Comparison of ENCODE assay signal across 1 cellular context in the genomic region with DNA sequence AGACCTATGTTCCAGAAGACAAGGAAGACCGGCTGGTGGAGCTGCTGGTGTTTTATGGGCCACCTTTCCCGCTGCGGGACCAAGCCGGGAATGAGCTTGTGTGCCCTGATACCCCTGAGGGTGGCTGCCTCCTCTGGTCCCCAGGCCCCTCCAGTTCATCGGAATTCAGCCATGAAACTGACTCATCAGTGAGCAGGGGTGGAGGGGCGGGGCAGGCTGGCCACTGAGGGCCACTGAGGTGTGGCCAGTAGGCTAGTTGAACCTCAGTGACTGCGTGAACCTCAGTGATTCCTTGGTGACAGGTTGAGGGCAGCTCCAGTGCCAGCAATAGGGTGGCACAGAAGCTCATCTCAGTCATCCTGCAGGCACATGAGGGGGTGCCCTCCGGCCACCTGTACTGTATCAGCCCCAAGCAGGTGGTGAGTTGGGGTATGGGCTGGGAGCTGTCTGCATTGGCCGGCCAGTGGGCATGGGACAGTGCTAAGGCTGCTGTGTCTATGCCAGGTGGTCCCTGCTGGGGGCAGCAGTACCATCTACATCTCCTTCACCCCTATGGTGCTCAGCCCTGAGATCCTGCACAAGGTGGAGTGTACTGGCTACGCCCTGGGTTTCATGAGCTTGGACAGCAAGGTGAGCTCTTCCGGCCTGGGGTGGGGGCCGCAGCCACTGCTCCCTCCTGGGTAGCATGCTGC.
A peak's percentile ranks its signal among the peaks of the same experiment; 100 is the strongest.
TF ChIP-seq lines count a peak whose summit lies in the region.

No MANE protein-coding gene starts in this region.

TF ChIP-seq in HepG2, 621 proteins besides CTCF, POLR2A, EP300 and RAD21 (continued from another document and continues in another):
- TF ChIP-seq, protein P1, sequence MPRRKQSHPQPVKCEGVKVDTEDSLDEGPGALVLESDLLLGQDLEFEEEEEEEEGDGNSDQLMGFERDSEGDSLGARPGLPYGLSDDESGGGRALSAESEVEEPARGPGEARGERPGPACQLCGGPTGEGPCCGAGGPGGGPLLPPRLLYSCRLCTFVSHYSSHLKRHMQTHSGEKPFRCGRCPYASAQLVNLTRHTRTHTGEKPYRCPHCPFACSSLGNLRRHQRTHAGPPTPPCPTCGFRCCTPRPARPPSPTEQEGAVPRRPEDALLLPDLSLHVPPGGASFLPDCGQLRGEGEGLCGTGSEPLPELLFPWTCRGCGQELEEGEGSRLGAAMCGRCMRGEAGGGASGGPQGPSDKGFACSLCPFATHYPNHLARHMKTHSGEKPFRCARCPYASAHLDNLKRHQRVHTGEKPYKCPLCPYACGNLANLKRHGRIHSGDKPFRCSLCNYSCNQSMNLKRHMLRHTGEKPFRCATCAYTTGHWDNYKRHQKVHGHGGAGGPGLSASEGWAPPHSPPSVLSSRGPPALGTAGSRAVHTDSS (CRISPR knock-in tag; conservative IDR thresholded peaks at IDR 0.05) = no peak
- TF ChIP-seq KLF16 (CRISPR knock-in tag; IDR thresholded peaks at IDR 0.05) (no peak), CAMTA2 (CRISPR knock-in tag; IDR thresholded peaks at IDR 0.05; ENCODE audit: borderline replicate concordance) (0 out of 2 replicates have a peak, but pooled peaks have one; percentile 39), ATM (IDR thresholded peaks at IDR 0.05; ENCODE audit: borderline replicate concordance) (no peak), ZSCAN29 (CRISPR knock-in tag; conservative IDR thresholded peaks at IDR 0.05) (no peak), MIXL1 (CRISPR knock-in tag; IDR thresholded peaks at IDR 0.05) (no peak), TARDBP (CRISPR knock-in tag; IDR thresholded peaks at IDR 0.05) (no peak; the same call in 1 of the 2 replicates), CHD4 (IDR thresholded peaks at IDR 0.05; ENCODE audit: borderline replicate concordance, low read length) (no peak), NFIB (CRISPR knock-in tag; IDR thresholded peaks at IDR 0.05; ENCODE audit: borderline replicate concordance) (0 out of 2 replicates have a peak, but pooled peaks have one; percentile 55), PAX8 (CRISPR knock-in tag; IDR thresholded peaks at IDR 0.05; ENCODE audit: borderline replicate concordance) (no peak), SRSF9 (IDR thresholded peaks at IDR 0.05; ENCODE audit: borderline replicate concordance, insufficient read depth, low read depth, low read length, poor library complexity, severe bottlenecking) (no peak), HNRNPK (IDR thresholded peaks at IDR 0.05; ENCODE audit: low read depth, low read length, poor library complexity, severe bottlenecking) (no peak), FOXK1 (CRISPR knock-in tag; IDR thresholded peaks at IDR 0.05; ENCODE audit: borderline replicate concordance, low read depth) (no peak), JUN (CRISPR knock-in tag; IDR thresholded peaks at IDR 0.05) (no peak), KDM6A (CRISPR knock-in tag; IDR thresholded peaks at IDR 0.05; ENCODE audit: low read depth) (no peak), ZNF160 (CRISPR knock-in tag; IDR thresholded peaks at IDR 0.05) (no peak), ISL2 (CRISPR knock-in tag; IDR thresholded peaks at IDR 0.05) (no peak), NONO (IDR thresholded peaks at IDR 0.05) (no peak), NONO (CRISPR knock-in tag; conservative IDR thresholded peaks at IDR 0.05) (peak; percentile 66), ZNF12 (CRISPR knock-in tag; IDR thresholded peaks at IDR 0.05) (no peak), STAG1 (CRISPR knock-in tag; IDR thresholded peaks at IDR 0.05) (peak; percentile 24; the same call in 1 of the 2 replicates), ZMYM2 (CRISPR knock-in tag; IDR thresholded peaks at IDR 0.05) (no peak), SNAI1 (CRISPR knock-in tag; IDR thresholded peaks at IDR 0.05; ENCODE audit: borderline replicate concordance) (no peak), ZNF816 (CRISPR knock-in tag; IDR thresholded peaks at IDR 0.05; ENCODE audit: borderline replicate concordance) (no peak), RXRB (CRISPR knock-in tag; IDR thresholded peaks at IDR 0.05; ENCODE audit: borderline replicate concordance) (no peak), ZNF605 (CRISPR knock-in tag; IDR thresholded peaks at IDR 0.05) (no peak)
- TF ChIP-seq, protein P2, sequence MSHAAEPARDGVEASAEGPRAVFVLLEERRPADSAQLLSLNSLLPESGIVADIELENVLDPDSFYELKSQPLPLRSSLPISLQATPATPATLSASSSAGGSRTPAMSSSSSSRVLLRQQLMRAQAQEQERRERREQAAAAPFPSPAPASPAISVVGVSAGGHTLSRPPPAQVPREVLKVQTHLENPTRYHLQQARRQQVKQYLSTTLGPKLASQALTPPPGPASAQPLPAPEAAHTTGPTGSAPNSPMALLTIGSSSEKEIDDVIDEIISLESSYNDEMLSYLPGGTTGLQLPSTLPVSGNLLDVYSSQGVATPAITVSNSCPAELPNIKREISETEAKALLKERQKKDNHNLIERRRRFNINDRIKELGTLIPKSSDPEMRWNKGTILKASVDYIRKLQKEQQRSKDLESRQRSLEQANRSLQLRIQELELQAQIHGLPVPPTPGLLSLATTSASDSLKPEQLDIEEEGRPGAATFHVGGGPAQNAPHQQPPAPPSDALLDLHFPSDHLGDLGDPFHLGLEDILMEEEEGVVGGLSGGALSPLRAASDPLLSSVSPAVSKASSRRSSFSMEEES (CRISPR knock-in tag; IDR thresholded peaks at IDR 0.05) = no peak
- TF ChIP-seq, protein P3, sequence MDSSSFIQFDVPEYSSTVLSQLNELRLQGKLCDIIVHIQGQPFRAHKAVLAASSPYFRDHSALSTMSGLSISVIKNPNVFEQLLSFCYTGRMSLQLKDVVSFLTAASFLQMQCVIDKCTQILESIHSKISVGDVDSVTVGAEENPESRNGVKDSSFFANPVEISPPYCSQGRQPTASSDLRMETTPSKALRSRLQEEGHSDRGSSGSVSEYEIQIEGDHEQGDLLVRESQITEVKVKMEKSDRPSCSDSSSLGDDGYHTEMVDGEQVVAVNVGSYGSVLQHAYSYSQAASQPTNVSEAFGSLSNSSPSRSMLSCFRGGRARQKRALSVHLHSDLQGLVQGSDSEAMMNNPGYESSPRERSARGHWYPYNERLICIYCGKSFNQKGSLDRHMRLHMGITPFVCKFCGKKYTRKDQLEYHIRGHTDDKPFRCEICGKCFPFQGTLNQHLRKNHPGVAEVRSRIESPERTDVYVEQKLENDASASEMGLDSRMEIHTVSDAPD (CRISPR knock-in tag; IDR thresholded peaks at IDR 0.05) = no peak
- TF ChIP-seq, protein P4, sequence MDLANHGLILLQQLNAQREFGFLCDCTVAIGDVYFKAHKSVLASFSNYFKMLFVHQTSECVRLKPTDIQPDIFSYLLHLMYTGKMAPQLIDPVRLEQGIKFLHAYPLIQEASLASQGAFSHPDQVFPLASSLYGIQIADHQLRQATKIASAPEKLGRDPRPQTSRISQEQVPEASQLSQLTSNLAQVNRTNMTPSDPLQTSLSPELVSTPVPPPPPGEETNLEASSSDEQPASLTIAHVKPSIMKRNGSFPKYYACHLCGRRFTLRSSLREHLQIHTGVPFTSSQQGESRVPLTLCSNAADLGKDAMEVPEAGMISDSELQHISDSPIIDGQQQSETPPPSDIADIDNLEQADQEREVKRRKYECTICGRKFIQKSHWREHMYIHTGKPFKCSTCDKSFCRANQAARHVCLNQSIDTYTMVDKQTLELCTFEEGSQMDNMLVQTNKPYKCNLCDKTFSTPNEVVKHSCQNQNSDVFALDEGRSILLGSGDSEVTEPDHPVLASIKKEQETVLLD (CRISPR knock-in tag; IDR thresholded peaks at IDR 0.05; ENCODE audit: low read depth) = no peak
- TF ChIP-seq, protein P5, sequence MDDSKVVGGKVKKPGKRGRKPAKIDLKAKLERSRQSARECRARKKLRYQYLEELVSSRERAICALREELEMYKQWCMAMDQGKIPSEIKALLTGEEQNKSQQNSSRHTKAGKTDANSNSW (CRISPR knock-in tag; IDR thresholded peaks at IDR 0.05; ENCODE audit: borderline replicate concordance) = no peak
- TF ChIP-seq, protein P6, sequence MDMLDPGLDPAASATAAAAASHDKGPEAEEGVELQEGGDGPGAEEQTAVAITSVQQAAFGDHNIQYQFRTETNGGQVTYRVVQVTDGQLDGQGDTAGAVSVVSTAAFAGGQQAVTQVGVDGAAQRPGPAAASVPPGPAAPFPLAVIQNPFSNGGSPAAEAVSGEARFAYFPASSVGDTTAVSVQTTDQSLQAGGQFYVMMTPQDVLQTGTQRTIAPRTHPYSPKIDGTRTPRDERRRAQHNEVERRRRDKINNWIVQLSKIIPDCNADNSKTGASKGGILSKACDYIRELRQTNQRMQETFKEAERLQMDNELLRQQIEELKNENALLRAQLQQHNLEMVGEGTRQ (IDR thresholded peaks at IDR 0.05; ENCODE audit: low read depth, low read length) = no peak
- TF ChIP-seq, protein P6 (CRISPR knock-in tag; IDR thresholded peaks at IDR 0.05; ENCODE audit: borderline replicate concordance) = no peak
- TF ChIP-seq, protein P7, sequence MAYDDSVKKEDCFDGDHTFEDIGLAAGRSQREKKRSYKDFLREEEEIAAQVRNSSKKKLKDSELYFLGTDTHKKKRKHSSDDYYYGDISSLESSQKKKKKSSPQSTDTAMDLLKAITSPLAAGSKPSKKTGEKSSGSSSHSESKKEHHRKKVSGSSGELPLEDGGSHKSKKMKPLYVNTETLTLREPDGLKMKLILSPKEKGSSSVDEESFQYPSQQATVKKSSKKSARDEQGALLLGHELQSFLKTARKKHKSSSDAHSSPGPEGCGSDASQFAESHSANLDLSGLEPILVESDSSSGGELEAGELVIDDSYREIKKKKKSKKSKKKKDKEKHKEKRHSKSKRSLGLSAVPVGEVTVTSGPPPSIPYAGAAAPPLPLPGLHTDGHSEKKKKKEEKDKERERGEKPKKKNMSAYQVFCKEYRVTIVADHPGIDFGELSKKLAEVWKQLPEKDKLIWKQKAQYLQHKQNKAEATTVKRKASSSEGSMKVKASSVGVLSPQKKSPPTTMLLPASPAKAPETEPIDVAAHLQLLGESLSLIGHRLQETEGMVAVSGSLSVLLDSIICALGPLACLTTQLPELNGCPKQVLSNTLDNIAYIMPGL (CRISPR knock-in tag; IDR thresholded peaks at IDR 0.05; ENCODE audit: borderline replicate concordance in 1 of 2, low read depth in 1 of 2) = no peak; a peak in 1 of 4 replicates
- TF ChIP-seq, protein P8, sequence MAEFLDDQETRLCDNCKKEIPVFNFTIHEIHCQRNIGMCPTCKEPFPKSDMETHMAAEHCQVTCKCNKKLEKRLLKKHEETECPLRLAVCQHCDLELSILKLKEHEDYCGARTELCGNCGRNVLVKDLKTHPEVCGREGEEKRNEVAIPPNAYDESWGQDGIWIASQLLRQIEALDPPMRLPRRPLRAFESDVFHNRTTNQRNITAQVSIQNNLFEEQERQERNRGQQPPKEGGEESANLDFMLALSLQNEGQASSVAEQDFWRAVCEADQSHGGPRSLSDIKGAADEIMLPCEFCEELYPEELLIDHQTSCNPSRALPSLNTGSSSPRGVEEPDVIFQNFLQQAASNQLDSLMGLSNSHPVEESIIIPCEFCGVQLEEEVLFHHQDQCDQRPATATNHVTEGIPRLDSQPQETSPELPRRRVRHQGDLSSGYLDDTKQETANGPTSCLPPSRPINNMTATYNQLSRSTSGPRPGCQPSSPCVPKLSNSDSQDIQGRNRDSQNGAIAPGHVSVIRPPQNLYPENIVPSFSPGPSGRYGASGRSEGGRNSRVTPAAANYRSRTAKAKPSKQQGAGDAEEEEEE (CRISPR knock-in tag; IDR thresholded peaks at IDR 0.05; ENCODE audit: borderline replicate concordance) = no peak
- TF ChIP-seq, protein P9, sequence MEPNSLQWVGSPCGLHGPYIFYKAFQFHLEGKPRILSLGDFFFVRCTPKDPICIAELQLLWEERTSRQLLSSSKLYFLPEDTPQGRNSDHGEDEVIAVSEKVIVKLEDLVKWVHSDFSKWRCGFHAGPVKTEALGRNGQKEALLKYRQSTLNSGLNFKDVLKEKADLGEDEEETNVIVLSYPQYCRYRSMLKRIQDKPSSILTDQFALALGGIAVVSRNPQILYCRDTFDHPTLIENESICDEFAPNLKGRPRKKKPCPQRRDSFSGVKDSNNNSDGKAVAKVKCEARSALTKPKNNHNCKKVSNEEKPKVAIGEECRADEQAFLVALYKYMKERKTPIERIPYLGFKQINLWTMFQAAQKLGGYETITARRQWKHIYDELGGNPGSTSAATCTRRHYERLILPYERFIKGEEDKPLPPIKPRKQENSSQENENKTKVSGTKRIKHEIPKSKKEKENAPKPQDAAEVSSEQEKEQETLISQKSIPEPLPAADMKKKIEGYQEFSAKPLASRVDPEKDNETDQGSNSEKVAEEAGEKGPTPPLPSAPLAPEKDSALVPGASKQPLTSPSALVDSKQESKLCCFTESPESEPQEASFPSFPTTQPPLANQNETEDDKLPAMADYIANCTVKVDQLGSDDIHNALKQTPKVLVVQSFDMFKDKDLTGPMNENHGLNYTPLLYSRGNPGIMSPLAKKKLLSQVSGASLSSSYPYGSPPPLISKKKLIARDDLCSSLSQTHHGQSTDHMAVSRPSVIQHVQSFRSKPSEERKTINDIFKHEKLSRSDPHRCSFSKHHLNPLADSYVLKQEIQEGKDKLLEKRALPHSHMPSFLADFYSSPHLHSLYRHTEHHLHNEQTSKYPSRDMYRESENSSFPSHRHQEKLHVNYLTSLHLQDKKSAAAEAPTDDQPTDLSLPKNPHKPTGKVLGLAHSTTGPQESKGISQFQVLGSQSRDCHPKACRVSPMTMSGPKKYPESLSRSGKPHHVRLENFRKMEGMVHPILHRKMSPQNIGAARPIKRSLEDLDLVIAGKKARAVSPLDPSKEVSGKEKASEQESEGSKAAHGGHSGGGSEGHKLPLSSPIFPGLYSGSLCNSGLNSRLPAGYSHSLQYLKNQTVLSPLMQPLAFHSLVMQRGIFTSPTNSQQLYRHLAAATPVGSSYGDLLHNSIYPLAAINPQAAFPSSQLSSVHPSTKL (CRISPR knock-in tag; IDR thresholded peaks at IDR 0.05) = no peak
